In genomic region chr16:85650864-85651811, GRCh38 we compare ENCODE assay signal across 11 cellular contexts. TPM values are rescaled to one million over a fixed set of nuclear protein-coding genes. Genes with fewer than 3 reads are reported as not detected.
DNase-seq lines count a peak whose midpoint lies in the region; ATAC-seq, FAIRE-seq and TF ChIP-seq lines count a peak whose summit lies in the region.
"Had no signal": no experiment of that assay in that cellular context is flagged by ENCODE, and none has a peak within 500 bp of the region (broad histone marks: within the 10 kb centered on the region; RNA-seq: fewer than 3 reads in every experiment).

No MANE protein-coding gene starts in this region.

- H3K9ac ChIP-seq in astrocyte (ENCODE audit: low read length) (no peak overlapping the region), HepG2 (ENCODE audit: insufficient read depth, low read depth, low read length) (no peak overlapping the region)

- H3K27ac ChIP-seq in breast epithelium, result peak overlapping the region; percentile 45 to 59
- no peak overlapping the region for H3K27ac ChIP-seq in astrocyte (ENCODE audit: low read depth, low read length)
- no peak overlapping the region for H3K27ac ChIP-seq in HepG2 (ENCODE audit: extremely low read length, insufficient read depth, low read length)

- CTCF ChIA-PET in MCF 10A (lab: Yijun Ruan, JAX), result interaction anchor here (1.0 to 1.6 kb wide), 3 partner anchors 8 to 375 kb away, joined by 3 to 9 read pairs (median 3); no protein-coding TSS in a partner anchor
- CTCF ChIA-PET in HepG2 (lab: Yijun Ruan, JAX; ENCODE audit: low intra/inter-chr PET ratio, low total read pairs), result no interaction called here
- CTCF ChIA-PET in activated naive CD4-positive, alpha-beta T cell treated with anti-CD3 and anti-CD28 coated beads for 36 hours (lab: Charles Lee), result interaction anchor here (0.5 to 1.5 kb wide), 3 partner anchors 35 to 333 kb away, joined by 3 to 4 read pairs (median 4); no protein-coding TSS in a partner anchor

- no peak for TF ChIP-seq CTCF in breast epithelium (IDR thresholded peaks at IDR 0.05)
- TF ChIP-seq CTCF in MCF 10A (IDR thresholded peaks at IDR 0.05; ENCODE audit: unreplicated experiment), result no peak
- no peak for TF ChIP-seq CTCF in astrocyte (IDR thresholded peaks at IDR 0.05; ENCODE audit: insufficient read depth, low read depth, low read length)
- TF ChIP-seq CTCF in HepG2 (CRISPR knock-in tag; IDR thresholded peaks at IDR 0.05), result no peak

- H3K27me3 ChIP-seq in breast epithelium (no peaks in the 10 kb centered on the region), astrocyte (ENCODE audit: insufficient read depth, low read length) (no peaks in the 10 kb centered on the region), HepG2 (ENCODE audit: control insufficient read depth in 1 of 2, insufficient read depth in 2 of 2, low read length in 2 of 2) (no peaks in the 10 kb centered on the region)

- H4K20me1 ChIP-seq in astrocyte (ENCODE audit: insufficient read depth, low read length) (peaks cover 50% of the 10 kb centered on the region), HepG2 (ENCODE audit: insufficient read depth, low read length) (peaks cover 61% of the 10 kb centered on the region)

- H3K36me3 ChIP-seq in breast epithelium (no peaks in the 10 kb centered on the region), astrocyte (ENCODE audit: insufficient read depth, low read length) (no peaks in the 10 kb centered on the region), HepG2 (replicated peaks in 1 of 2; ENCODE audit: control insufficient read depth in 1 of 2, insufficient read depth in 2 of 2, low read length in 2 of 2) (peaks cover 45 to 50% of the 10 kb centered on the region in 2 experiments)

- H3K27ac Mint-ChIP-seq in MCF 10A (ENCODE audit: low read depth, unreplicated experiment) (no peak overlapping the region), astrocyte (ENCODE audit: unreplicated experiment) (no peak overlapping the region)
- H3K27ac Mint-ChIP-seq in activated naive CD4-positive, alpha-beta T cell treated with anti-CD3 and anti-CD28 coated beads for 36 hours, result no peak overlapping the region
- H3K27ac Mint-ChIP-seq: activated T-helper 1 cell treated with anti-CD3 and anti-CD28 coated beads, Interleukin-12 subunit alpha, Interleukin-12 subunit beta, Interleukin-2, Interleukin-4 antibody, amounts not matched to agents 30 ng/mL and 10 ng/mL and 1 ng/mL, durations not matched to agents 14 hours and 24 hours and 36 hours had no signal

- H3K4me3 Mint-ChIP-seq in MCF 10A (ENCODE audit: unreplicated experiment) (no peak overlapping the region), astrocyte (ENCODE audit: unreplicated experiment) (no peak overlapping the region)
- no peak overlapping the region for H3K4me3 Mint-ChIP-seq in activated T-cell treated with anti-CD3 and anti-CD28 coated beads, Interleukin-2, amount 50 U/mL, for 4 hours
- no peak overlapping the region for H3K4me3 Mint-ChIP-seq in activated naive CD4-positive, alpha-beta T cell treated with anti-CD3 and anti-CD28 coated beads for 36 hours
- H3K4me3 Mint-ChIP-seq: activated T-helper 1 cell treated with anti-CD3 and anti-CD28 coated beads, Interleukin-12 subunit alpha, Interleukin-12 subunit beta, Interleukin-2, Interleukin-4 antibody, amounts not matched to agents 30 ng/mL and 10 ng/mL and 1 ng/mL, durations not matched to agents 14 hours and 24 hours and 36 hours had no signal

- BruUV-seq in MCF 10A (replicated peaks; lab: Mats Ljungman, UMichigan) (no TSS peak), HepG2 (replicated peaks; lab: Mats Ljungman, UMichigan) (no TSS peak)

- H3K27me3 Mint-ChIP-seq in MCF 10A (ENCODE audit: insufficient read depth, unreplicated experiment) (no peaks in the 10 kb centered on the region), astrocyte (ENCODE audit: low read depth, unreplicated experiment) (no peaks in the 10 kb centered on the region)
- H3K27me3 Mint-ChIP-seq in activated T-cell treated with anti-CD3 and anti-CD28 coated beads, Interleukin-2, amount 50 U/mL, for 4 hours (ENCODE audit: low read depth), result no peaks in the 10 kb centered on the region
- no peaks in the 10 kb centered on the region for H3K27me3 Mint-ChIP-seq in activated naive CD4-positive, alpha-beta T cell treated with anti-CD3 and anti-CD28 coated beads for 36 hours (ENCODE audit: low read depth)

- no peaks in the 10 kb centered on the region for H3K9me3 Mint-ChIP-seq in MCF 10A (ENCODE audit: unreplicated experiment)
- no peaks in the 10 kb centered on the region for H3K9me3 Mint-ChIP-seq in astrocyte (ENCODE audit: unreplicated experiment)
- no peaks in the 10 kb centered on the region for H3K9me3 Mint-ChIP-seq in activated T-cell treated with anti-CD3 and anti-CD28 coated beads, Interleukin-2, amount 50 U/mL, for 4 hours
- H3K9me3 Mint-ChIP-seq in activated naive CD4-positive, alpha-beta T cell treated with anti-CD3 and anti-CD28 coated beads for 36 hours, result no peaks in the 10 kb centered on the region
- H3K9me3 Mint-ChIP-seq: activated T-helper 1 cell treated with anti-CD3 and anti-CD28 coated beads, Interleukin-12 subunit alpha, Interleukin-12 subunit beta, Interleukin-2, Interleukin-4 antibody, amounts not matched to agents 30 ng/mL and 10 ng/mL and 1 ng/mL, durations not matched to agents 14 hours and 24 hours and 36 hours had no signal

- no peak for TF ChIP-seq RAD21 in HepG2 (CRISPR knock-in tag; IDR thresholded peaks at IDR 0.05)

- no peak; the same call in 1 of the 3 replicates for ATAC-seq in HepG2
- no peak for ATAC-seq in activated T-cell treated with anti-CD3 and anti-CD28 coated beads, Interleukin-2, amount 50 U/mL, for 4 hours
- ATAC-seq in HG02870 (IDR thresholded peaks at IDR 0.05; ENCODE audit: unreplicated experiment), result no peak

- 91% methylated on average over 25 of the region's 43 CpGs for WGBS in HepG2 (ENCODE audit: low lambda C conversion rate)

- H2AFZ ChIP-seq in astrocyte (ENCODE audit: low read depth, low read length) (no peak overlapping the region), HepG2 (ENCODE audit: low read length) (no peak overlapping the region)

- TF ChIP-seq POLR2A in breast epithelium (IDR thresholded peaks at IDR 0.05), result no peak
- TF ChIP-seq POLR2A in HepG2 (IDR thresholded peaks at IDR 0.05; ENCODE audit: insufficient read depth in 1 of 2, low read depth in 2 of 2, low read length in 2 of 2), result no peak

- intact Hi-C loops in breast epithelium (cut with DNase I; ENCODE audit: low total_unique reads) (loop anchor here (5.0 kb wide), 1 partner anchor 944 kb away; no protein-coding TSS in a partner anchor), MCF 10A (cut with micrococcal nuclease) (no loop called here), HepG2 (cut with micrococcal nuclease; ENCODE audit: unreplicated experiment) (no loop called here)
- intact Hi-C loops in activated naive CD4-positive, alpha-beta T cell treated with anti-CD3 and anti-CD28 coated beads for 36 hours (cut with micrococcal nuclease), result no loop called here

- DNase-seq in breast epithelium (ENCODE audit: low spot score in 2 of 2) (no peak), MCF 10A (ENCODE audit: unreplicated experiment) (no peak), astrocyte (ENCODE audit: low read depth) (peak; percentile 4), HepG2 (ENCODE audit: low spot score) (no peak), urothelium cell line (ENCODE audit: low spot score) (peak; percentile 68)
- no peak for DNase-seq in activated T-cell treated with anti-CD3 and anti-CD28 coated beads, Interleukin-2, amount 50 U/mL, for 4 hours
- no peak for DNase-seq in activated naive CD4-positive, alpha-beta T cell treated with anti-CD3 and anti-CD28 coated beads for 36 hours
- DNase-seq: AML-193; stimulated activated naive CD4-positive, alpha-beta T cell had no signal

- H3K4me3 ChIP-seq in breast epithelium (peak overlapping the region in 2 of 3 donors; percentile 27 to 46), astrocyte (ENCODE audit: insufficient read depth, low read depth, low read length) (no peak overlapping the region), HepG2 (replicated peaks in 1 of 3; ENCODE audit: insufficient read depth in 1 of 3, low read depth in 2 of 3, low read length in 3 of 3) (no peak overlapping the region)

- no peaks in the 10 kb centered on the region for H3K79me2 ChIP-seq in astrocyte (ENCODE audit: insufficient read depth, low read length)
- peaks cover 8% of the 10 kb centered on the region for H3K79me2 ChIP-seq in HepG2 (ENCODE audit: insufficient read depth, low read length)

- peaks cover 0 to 7% of the 10 kb centered on the region in 2 donors for H3K4me1 ChIP-seq in breast epithelium
- peaks cover 16% of the 10 kb centered on the region for H3K4me1 ChIP-seq in astrocyte (ENCODE audit: insufficient read depth, low read length)
- H3K4me1 ChIP-seq in HepG2 (ENCODE audit: insufficient read depth, low read length), result peaks cover 20% of the 10 kb centered on the region

- H3K4me1 Mint-ChIP-seq in MCF 10A (ENCODE audit: insufficient read depth, unreplicated experiment) (no peaks in the 10 kb centered on the region), astrocyte (ENCODE audit: low read depth, unreplicated experiment) (peaks cover 3% of the 10 kb centered on the region)
- peaks cover 5% of the 10 kb centered on the region for H3K4me1 Mint-ChIP-seq in activated T-cell treated with anti-CD3 and anti-CD28 coated beads, Interleukin-2, amount 50 U/mL, for 4 hours (ENCODE audit: low read depth)
- no peaks in the 10 kb centered on the region for H3K4me1 Mint-ChIP-seq in activated naive CD4-positive, alpha-beta T cell treated with anti-CD3 and anti-CD28 coated beads for 36 hours (ENCODE audit: low read depth)

- no peaks in the 10 kb centered on the region for H3K9me3 ChIP-seq in breast epithelium
- no peaks in the 10 kb centered on the region for H3K9me3 ChIP-seq in astrocyte (ENCODE audit: insufficient read depth, low read depth, low read length)
- no peaks in the 10 kb centered on the region for H3K9me3 ChIP-seq in HepG2 (ENCODE audit: low read length)

- TF ChIP-seq EP300 in HepG2 (IDR thresholded peaks at IDR 0.05; ENCODE audit: low read depth in 2 of 2, low read length in 2 of 2) (no peak), HepG2 (CRISPR knock-in tag; IDR thresholded peaks at IDR 0.05; ENCODE audit: borderline replicate concordance) (no peak)

- H3K36me3 Mint-ChIP-seq in MCF 10A (ENCODE audit: insufficient read depth, unreplicated experiment), result peaks cover 53% of the 10 kb centered on the region
- peaks cover 10% of the 10 kb centered on the region for H3K36me3 Mint-ChIP-seq in astrocyte (ENCODE audit: low read depth, unreplicated experiment)
- H3K36me3 Mint-ChIP-seq in activated T-cell treated with anti-CD3 and anti-CD28 coated beads, Interleukin-2, amount 50 U/mL, for 4 hours (ENCODE audit: insufficient read depth), result peaks cover 4% of the 10 kb centered on the region
- peaks cover under 1% of the 10 kb centered on the region for H3K36me3 Mint-ChIP-seq in activated naive CD4-positive, alpha-beta T cell treated with anti-CD3 and anti-CD28 coated beads for 36 hours (ENCODE audit: low read depth)

- FAIRE-seq in astrocyte (lab: Jason Lieb, UNC), result no peak
- FAIRE-seq in HepG2 (lab: Jason Lieb, UNC), result no peak
- FAIRE-seq in urothelium cell line (lab: Jason Lieb, UNC), result no peak

- in situ Hi-C loops in HepG2 (cut with HindIII; ENCODE audit: extremely low pct_ligation_motif_present, low pct_unique_long_range_greater_than_20kb), result no loop called here

- POLR2A ChIA-PET in MCF 10A (lab: Yijun Ruan, JAX) (no interaction called here), HepG2 (lab: Yijun Ruan, JAX) (no interaction called here)

- H3K4me2 ChIP-seq in astrocyte (ENCODE audit: low read length) (no peak overlapping the region), HepG2 (ENCODE audit: low read depth, low read length) (no peak overlapping the region)

RNA-seq across cellular contexts. Expression of gene GINS2, which starts 37.6 kb away (rescaled TPM):
- total RNA-seq in breast epithelium, result 1 to 10 TPM in 2 of 3 donors, under 1 TPM in 1; 0.66 to 3.1 (median 1.1) TPM
- 6.9 and 11.3 TPM in 2 replicates for total RNA-seq in MCF 10A (2022)
- total RNA-seq in astrocyte, result 2.2 and 3.4 TPM in 2 replicates
- total RNA-seq in HepG2 (2016; rRNA removed; fragmentation: Illumina TruSeq; extraction: Trizol), result 48.3 and 61.7 TPM in 2 replicates
- total RNA-seq in HepG2 (2016; cell fraction: cytosol; rRNA removed; fragmentation: Illumina TruSeq; extraction: Trizol; ENCODE audit: low read depth), result 23.8 and 27.0 TPM in 2 replicates
- total RNA-seq in HepG2 (2016; cell fraction: insoluble cytoplasmic fraction; rRNA removed; fragmentation: Illumina TruSeq; extraction: Trizol), result 48.0 and 66.5 TPM in 2 replicates
- total RNA-seq in HepG2 (2016; cell fraction: membrane; rRNA removed; fragmentation: Illumina TruSeq; extraction: Trizol), result 37.7 and 42.3 TPM in 2 replicates
- total RNA-seq in HepG2 (2016; cell fraction: nucleus; rRNA removed; fragmentation: Illumina TruSeq; extraction: Trizol), result 23.1 and 24.3 TPM in 2 replicates
- polyA plus RNA-seq in HepG2 (2011; rRNA removed), result 7.7 and 10.6 TPM in 2 replicates
- polyA plus RNA-seq in HepG2 (2011; cell fraction: cytosol; rRNA removed), result 8.9 and 11.0 TPM in 2 replicates
- polyA plus RNA-seq in HepG2 (2011; cell fraction: nucleus; rRNA removed), result 3.9 and 4.5 TPM in 2 replicates
- polyA plus RNA-seq in HepG2 (2012), result 5.7 and 16.9 TPM in 2 replicates
- 28.1 and 34.5 TPM in 2 replicates for polyA plus RNA-seq in HepG2 (2016; cell fraction: cytosol; fragmentation: Illumina TruSeq; extraction: Trizol; ENCODE audit: low read depth)
- polyA plus RNA-seq in HepG2 (2016; cell fraction: insoluble cytoplasmic fraction; fragmentation: Illumina TruSeq; extraction: Trizol; ENCODE audit: low read depth), result 76.0 and 95.5 TPM in 2 replicates
- polyA plus RNA-seq in HepG2 (2016; cell fraction: membrane; fragmentation: Illumina TruSeq; extraction: Trizol; ENCODE audit: low read depth), result 36.4 and 39.0 TPM in 2 replicates
- 38.9 and 39.5 TPM in 2 replicates for polyA plus RNA-seq in HepG2 (2016; cell fraction: nucleus; fragmentation: Illumina TruSeq; extraction: Trizol; ENCODE audit: insufficient read depth, low read depth)
- 7.2 and 33.6 TPM in 2 replicates for polyA minus RNA-seq in HepG2 (2011; rRNA and poly(A)+ RNA removed; ENCODE audit: low replicate concordance)
- polyA minus RNA-seq in HepG2 (2011; cell fraction: cytosol; rRNA and poly(A)+ RNA removed), result 3.9 and 4.1 TPM in 2 replicates
- polyA minus RNA-seq in HepG2 (2011; cell fraction: nucleus; rRNA and poly(A)+ RNA removed), result 4.7 and 6.2 TPM in 2 replicates
- total RNA-seq in activated T-cell treated with anti-CD3 and anti-CD28 coated beads, Interleukin-2, amount 50 U/mL, for 4 hours, result 10 to 100 TPM; 60.6 to 65.8 (median 62.7) TPM
- total RNA-seq in activated naive CD4-positive, alpha-beta T cell treated with anti-CD3 and anti-CD28 coated beads for 36 hours, result 10 to 100 TPM; 60.7 to 66.6 TPM

RNA-seq across cellular contexts. Expression of gene GSE1, which starts 38.0 kb away (rescaled TPM):
- total RNA-seq in breast epithelium (100 to 1,000 TPM in 1 of 3 donors, 10 to 100 TPM in 2; 52.3 to 105 (median 60.7) TPM), MCF 10A (2022) (44.4 and 52.9 TPM in 2 replicates), astrocyte (30.1 and 35.0 TPM in 2 replicates), HepG2 (2016; rRNA removed; fragmentation: Illumina TruSeq; extraction: Trizol) (16.1 and 19.5 TPM in 2 replicates)
- total RNA-seq in HepG2 (2016; cell fraction: cytosol; rRNA removed; fragmentation: Illumina TruSeq; extraction: Trizol; ENCODE audit: low read depth), result 13.0 and 16.7 TPM in 2 replicates
- 15.4 and 17.4 TPM in 2 replicates for total RNA-seq in HepG2 (2016; cell fraction: insoluble cytoplasmic fraction; rRNA removed; fragmentation: Illumina TruSeq; extraction: Trizol)
- 18.2 and 21.4 TPM in 2 replicates for total RNA-seq in HepG2 (2016; cell fraction: membrane; rRNA removed; fragmentation: Illumina TruSeq; extraction: Trizol)
- 31.6 and 33.0 TPM in 2 replicates for total RNA-seq in HepG2 (2016; cell fraction: nucleus; rRNA removed; fragmentation: Illumina TruSeq; extraction: Trizol)
- 31.2 and 37.7 TPM in 2 replicates for polyA plus RNA-seq in HepG2 (2011; rRNA removed)
- polyA plus RNA-seq in HepG2 (2011; cell fraction: cytosol; rRNA removed), result 20.9 and 26.7 TPM in 2 replicates
- 132 and 135 TPM in 2 replicates for polyA plus RNA-seq in HepG2 (2011; cell fraction: nucleus; rRNA removed)
- polyA plus RNA-seq in HepG2 (2012), result 43.5 and 43.7 TPM in 2 replicates
- polyA plus RNA-seq in HepG2 (2016; cell fraction: cytosol; fragmentation: Illumina TruSeq; extraction: Trizol; ENCODE audit: low read depth), result 1.4 and 1.7 TPM in 2 replicates
- polyA plus RNA-seq in HepG2 (2016; cell fraction: insoluble cytoplasmic fraction; fragmentation: Illumina TruSeq; extraction: Trizol; ENCODE audit: low read depth), result 22.8 and 30.2 TPM in 2 replicates
- 4.4 and 5.4 TPM in 2 replicates for polyA plus RNA-seq in HepG2 (2016; cell fraction: membrane; fragmentation: Illumina TruSeq; extraction: Trizol; ENCODE audit: low read depth)
- 70.9 and 78.3 TPM in 2 replicates for polyA plus RNA-seq in HepG2 (2016; cell fraction: nucleus; fragmentation: Illumina TruSeq; extraction: Trizol; ENCODE audit: insufficient read depth, low read depth)
- 24.8 and 50.4 TPM in 2 replicates for polyA minus RNA-seq in HepG2 (2011; rRNA and poly(A)+ RNA removed; ENCODE audit: low replicate concordance)
- polyA minus RNA-seq in HepG2 (2011; cell fraction: cytosol; rRNA and poly(A)+ RNA removed), result 36.3 and 45.8 TPM in 2 replicates
- 83.8 and 96.8 TPM in 2 replicates for polyA minus RNA-seq in HepG2 (2011; cell fraction: nucleus; rRNA and poly(A)+ RNA removed)
- total RNA-seq in activated T-cell treated with anti-CD3 and anti-CD28 coated beads, Interleukin-2, amount 50 U/mL, for 4 hours, result 10 to 100 TPM; 15.5 to 15.6 (median 15.5) TPM
- total RNA-seq in activated naive CD4-positive, alpha-beta T cell treated with anti-CD3 and anti-CD28 coated beads for 36 hours, result 10 to 100 TPM in 1 of 2 experiments, 1 to 10 TPM in 1; 8.6 to 10.1 TPM

Comparison
In these comparisons a context has a peak if more than half of its experiments do, and no peak if none do; other contexts are left out.
1. DNase-seq: peak in astrocyte (single experiment) and urothelium cell line (single experiment); none in breast epithelium (0 of 2), MCF 10A (single experiment), HepG2 (single experiment), activated T-cell treated with anti-CD3 and anti-CD28 coated beads, Interleukin-2, amount 50 U/mL, for 4 hours (single experiment) and activated naive CD4-positive, alpha-beta T cell treated with anti-CD3 and anti-CD28 coated beads for 36 hours (single experiment).
2. H3K27ac ChIP-seq: peak in breast epithelium (2 of 2); none in astrocyte (single experiment) and HepG2 (single experiment).
3. H3K4me3 ChIP-seq: peak in breast epithelium (2 of 3); none in astrocyte (single experiment) and HepG2 (0 of 3).